Comparison of ENCODE assay signal across 1 cellular context in the genomic region with DNA sequence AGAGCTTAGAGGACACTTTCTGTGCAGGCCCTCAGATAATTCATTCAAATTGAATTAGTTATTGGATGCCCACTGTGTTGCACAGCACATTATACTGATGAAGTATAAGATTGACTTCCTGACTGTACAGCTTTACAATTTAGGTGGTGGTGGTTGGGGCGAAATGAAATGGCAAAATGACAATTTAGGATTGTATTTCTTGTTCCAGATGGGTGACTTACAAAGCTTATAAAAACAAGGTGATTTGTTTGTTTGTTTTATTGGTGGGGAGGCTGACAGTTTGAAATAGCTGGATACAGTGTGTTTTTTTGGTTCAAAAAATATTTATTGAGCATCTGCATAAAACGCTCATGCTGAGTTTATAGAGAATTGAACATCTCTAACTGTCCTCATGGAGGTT.
TF ChIP-seq lines count a peak whose summit lies in the region.

No MANE protein-coding gene starts in this region.

TF ChIP-seq in HCT116, 20 proteins besides CTCF, POLR2A, EP300 and RAD21 (continued from another document):
- TF ChIP-seq, protein P1, sequence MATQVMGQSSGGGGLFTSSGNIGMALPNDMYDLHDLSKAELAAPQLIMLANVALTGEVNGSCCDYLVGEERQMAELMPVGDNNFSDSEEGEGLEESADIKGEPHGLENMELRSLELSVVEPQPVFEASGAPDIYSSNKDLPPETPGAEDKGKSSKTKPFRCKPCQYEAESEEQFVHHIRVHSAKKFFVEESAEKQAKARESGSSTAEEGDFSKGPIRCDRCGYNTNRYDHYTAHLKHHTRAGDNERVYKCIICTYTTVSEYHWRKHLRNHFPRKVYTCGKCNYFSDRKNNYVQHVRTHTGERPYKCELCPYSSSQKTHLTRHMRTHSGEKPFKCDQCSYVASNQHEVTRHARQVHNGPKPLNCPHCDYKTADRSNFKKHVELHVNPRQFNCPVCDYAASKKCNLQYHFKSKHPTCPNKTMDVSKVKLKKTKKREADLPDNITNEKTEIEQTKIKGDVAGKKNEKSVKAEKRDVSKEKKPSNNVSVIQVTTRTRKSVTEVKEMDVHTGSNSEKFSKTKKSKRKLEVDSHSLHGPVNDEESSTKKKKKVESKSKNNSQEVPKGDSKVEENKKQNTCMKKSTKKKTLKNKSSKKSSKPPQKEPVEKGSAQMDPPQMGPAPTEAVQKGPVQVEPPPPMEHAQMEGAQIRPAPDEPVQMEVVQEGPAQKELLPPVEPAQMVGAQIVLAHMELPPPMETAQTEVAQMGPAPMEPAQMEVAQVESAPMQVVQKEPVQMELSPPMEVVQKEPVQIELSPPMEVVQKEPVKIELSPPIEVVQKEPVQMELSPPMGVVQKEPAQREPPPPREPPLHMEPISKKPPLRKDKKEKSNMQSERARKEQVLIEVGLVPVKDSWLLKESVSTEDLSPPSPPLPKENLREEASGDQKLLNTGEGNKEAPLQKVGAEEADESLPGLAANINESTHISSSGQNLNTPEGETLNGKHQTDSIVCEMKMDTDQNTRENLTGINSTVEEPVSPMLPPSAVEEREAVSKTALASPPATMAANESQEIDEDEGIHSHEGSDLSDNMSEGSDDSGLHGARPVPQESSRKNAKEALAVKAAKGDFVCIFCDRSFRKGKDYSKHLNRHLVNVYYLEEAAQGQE (IDR thresholded peaks at IDR 0.05; ENCODE audit: low read depth), result no peak
- no peak for TF ChIP-seq FOSL1 (IDR thresholded peaks at IDR 0.05; ENCODE audit: low read depth)
- no peak for TF ChIP-seq CEBPB (IDR thresholded peaks at IDR 0.05; ENCODE audit: low read depth)
- no peak for TF ChIP-seq ATF3 (IDR thresholded peaks at IDR 0.05)
- TF ChIP-seq ELF1 (IDR thresholded peaks at IDR 0.05; ENCODE audit: borderline replicate concordance, low read depth), result no peak
- TF ChIP-seq, protein P2, sequence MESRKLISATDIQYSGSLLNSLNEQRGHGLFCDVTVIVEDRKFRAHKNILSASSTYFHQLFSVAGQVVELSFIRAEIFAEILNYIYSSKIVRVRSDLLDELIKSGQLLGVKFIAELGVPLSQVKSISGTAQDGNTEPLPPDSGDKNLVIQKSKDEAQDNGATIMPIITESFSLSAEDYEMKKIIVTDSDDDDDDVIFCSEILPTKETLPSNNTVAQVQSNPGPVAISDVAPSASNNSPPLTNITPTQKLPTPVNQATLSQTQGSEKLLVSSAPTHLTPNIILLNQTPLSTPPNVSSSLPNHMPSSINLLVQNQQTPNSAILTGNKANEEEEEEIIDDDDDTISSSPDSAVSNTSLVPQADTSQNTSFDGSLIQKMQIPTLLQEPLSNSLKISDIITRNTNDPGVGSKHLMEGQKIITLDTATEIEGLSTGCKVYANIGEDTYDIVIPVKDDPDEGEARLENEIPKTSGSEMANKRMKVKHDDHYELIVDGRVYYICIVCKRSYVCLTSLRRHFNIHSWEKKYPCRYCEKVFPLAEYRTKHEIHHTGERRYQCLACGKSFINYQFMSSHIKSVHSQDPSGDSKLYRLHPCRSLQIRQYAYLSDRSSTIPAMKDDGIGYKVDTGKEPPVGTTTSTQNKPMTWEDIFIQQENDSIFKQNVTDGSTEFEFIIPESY (IDR thresholded peaks at IDR 0.05; ENCODE audit: extremely low read depth, insufficient replicate concordance, low read length), result no peak
- TF ChIP-seq POLR2AphosphoS5 (IDR thresholded peaks at IDR 0.05; ENCODE audit: low read depth, low read length), result no peak
- no peak for TF ChIP-seq ZNF274 (IDR thresholded peaks at IDR 0.05; ENCODE audit: low read depth, low read length)
- TF ChIP-seq EZH2 (IDR thresholded peaks at IDR 0.05), result no peak
- no peak for TF ChIP-seq EGR1 (IDR thresholded peaks at IDR 0.05; ENCODE audit: low read depth)
- TF ChIP-seq SP1 (IDR thresholded peaks at IDR 0.05; ENCODE audit: low read depth), result no peak
- TF ChIP-seq SRF (IDR thresholded peaks at IDR 0.05; ENCODE audit: low read depth), result no peak
- TF ChIP-seq SIN3A (IDR thresholded peaks at IDR 0.05; ENCODE audit: low read depth), result no peak
- no peak for TF ChIP-seq EZH2phosphoT487 (IDR thresholded peaks at IDR 0.05; ENCODE audit: borderline replicate concordance)
